21 cellular contexts compared by ENCODE assay signal in the genomic region with DNA sequence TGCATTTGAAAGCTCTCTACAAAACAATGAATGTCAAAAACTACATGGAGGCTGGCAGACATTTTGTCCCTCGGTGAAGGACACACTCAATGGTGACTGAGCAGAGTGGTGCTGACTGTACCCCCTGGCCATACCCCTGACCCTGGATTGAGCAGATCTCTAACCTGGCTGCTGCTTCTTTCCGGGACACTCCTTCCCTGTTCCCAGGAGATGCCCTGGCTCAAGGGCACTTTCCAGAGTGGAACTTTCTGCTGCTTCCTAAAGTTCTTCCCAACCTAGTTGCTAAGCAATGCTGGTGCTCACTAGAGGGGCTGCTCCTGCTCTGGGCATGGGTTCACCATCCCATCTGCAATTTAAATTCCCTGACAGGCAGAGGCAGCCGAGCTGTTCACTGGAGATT.
DNase-seq lines count a peak whose midpoint lies in the region; FAIRE-seq and TF ChIP-seq lines count a peak whose summit lies in the region.
"Had no signal": no experiment of that assay in that cellular context is flagged by ENCODE, and none has a peak within 500 bp of the region (broad histone marks: within the 10 kb centered on the region; RNA-seq: fewer than 3 reads in every experiment).

No MANE protein-coding gene starts in this region.

- no peak for TF ChIP-seq CTCF in astrocyte (IDR thresholded peaks at IDR 0.05; ENCODE audit: insufficient read depth, low read depth, low read length)
- TF ChIP-seq CTCF in osteocyte (IDR thresholded peaks at IDR 0.05): no peak
- no peak for TF ChIP-seq CTCF in ascending aorta (IDR thresholded peaks at IDR 0.05)

- H3K4me3 Mint-ChIP-seq in astrocyte (ENCODE audit: unreplicated experiment) (no peak overlapping the region), osteocyte (ENCODE audit: unreplicated experiment) (no peak overlapping the region)
- H3K4me3 Mint-ChIP-seq: CD4-positive, alpha-beta T cell; CD8-positive, alpha-beta T cell had no signal

- DNase-seq in astrocyte (ENCODE audit: low read depth) (no peak), islet precursor cell (peak; percentile 32), osteocyte (ENCODE audit: extremely low spot score, unreplicated experiment) (peak; percentile 51), activated gamma-delta T cell treated with Interleukin-2 at 50 U/mL for 16 hours (no peak), ascending aorta (ENCODE audit: low spot score in 2 of 2) (no peak), NCI-H1105 (lab: John Stamatoyannopoulos, UW) (no peak)
- DNase-seq: 8988T; ACHN; Caco-2; Calu3; CD4-positive, alpha-beta T cell; CD8-positive, alpha-beta T cell; DMS79 treated with DMSO at 0.1 percent for 48 hours; GF-D8 had no signal

- no peak overlapping the region for H2AFZ ChIP-seq in astrocyte (ENCODE audit: low read depth, low read length)

- no peak overlapping the region for H3K27ac ChIP-seq in astrocyte (ENCODE audit: low read depth, low read length)
- no peak overlapping the region for H3K27ac ChIP-seq in ascending aorta
- H3K27ac ChIP-seq: BLaER1 treated with 17β-estradiol and CSF1 and Interleukin-3, amounts not matched to agents 10 nM and 100 nM; C4-2B had no signal

- FAIRE-seq in astrocyte (lab: Jason Lieb, UNC): no peak
- FAIRE-seq: A204.1, D721Med, G401.6, GM12891, GM19239 had no signal

- H3K27me3 ChIP-seq in astrocyte (ENCODE audit: insufficient read depth, low read length) (peaks cover 12% of the 10 kb centered on the region), ascending aorta (no peaks in the 10 kb centered on the region)

- peak overlapping the region; percentile 27 for H3K27ac Mint-ChIP-seq in astrocyte (ENCODE audit: unreplicated experiment)
- H3K27ac Mint-ChIP-seq in osteocyte (ENCODE audit: unreplicated experiment): no peak overlapping the region
- H3K27ac Mint-ChIP-seq: CD4-positive, alpha-beta T cell; CD8-positive, alpha-beta T cell had no signal

- H3K4me1 Mint-ChIP-seq in astrocyte (ENCODE audit: low read depth, unreplicated experiment) (no peaks in the 10 kb centered on the region), osteocyte (ENCODE audit: unreplicated experiment) (peaks cover 4% of the 10 kb centered on the region)

- H3K4me2 ChIP-seq in astrocyte (ENCODE audit: low read length): no peak overlapping the region
- H3K4me2 ChIP-seq: BLaER1 treated with 17β-estradiol and CSF1 and Interleukin-3, amounts not matched to agents 10 nM and 100 nM had no signal

- H3K27me3 Mint-ChIP-seq in astrocyte (ENCODE audit: low read depth, unreplicated experiment) (peaks cover 70% of the 10 kb centered on the region), osteocyte (ENCODE audit: unreplicated experiment) (peaks cover 12% of the 10 kb centered on the region)

- no peaks in the 10 kb centered on the region for H3K4me1 ChIP-seq in astrocyte (ENCODE audit: insufficient read depth, low read length)
- peaks cover 0 to 5% of the 10 kb centered on the region in 2 donors for H3K4me1 ChIP-seq in ascending aorta

- H3K36me3 Mint-ChIP-seq in astrocyte (ENCODE audit: low read depth, unreplicated experiment): no peaks in the 10 kb centered on the region
- H3K36me3 Mint-ChIP-seq in osteocyte (ENCODE audit: unreplicated experiment): no peaks in the 10 kb centered on the region
- H3K36me3 Mint-ChIP-seq: CD8-positive, alpha-beta T cell had no signal

- H4K20me1 ChIP-seq in astrocyte (ENCODE audit: insufficient read depth, low read length): no peaks in the 10 kb centered on the region
- H4K20me1 ChIP-seq: BLaER1 treated with 17β-estradiol and CSF1 and Interleukin-3, amounts not matched to agents 10 nM and 100 nM had no signal

- no peaks in the 10 kb centered on the region for H3K9me3 ChIP-seq in astrocyte (ENCODE audit: insufficient read depth, low read depth, low read length)
- no peaks in the 10 kb centered on the region for H3K9me3 ChIP-seq in ascending aorta
- H3K9me3 ChIP-seq: Caco-2 had no signal

- intact Hi-C loops in ascending aorta (cut with DNase I): no loop called here

- H3K4me3 ChIP-seq in astrocyte (ENCODE audit: insufficient read depth, low read depth, low read length) (no peak overlapping the region), ascending aorta (no peak overlapping the region)
- H3K4me3 ChIP-seq: BLaER1 treated with 17β-estradiol and CSF1 and Interleukin-3, amounts not matched to agents 10 nM and 100 nM had no signal

- H3K36me3 ChIP-seq in astrocyte (ENCODE audit: insufficient read depth, low read length) (no peaks in the 10 kb centered on the region), ascending aorta (no peaks in the 10 kb centered on the region)
- H3K36me3 ChIP-seq: BLaER1 treated with 17β-estradiol and CSF1 and Interleukin-3, amounts not matched to agents 10 nM and 100 nM had no signal

- no peaks in the 10 kb centered on the region for H3K79me2 ChIP-seq in astrocyte (ENCODE audit: insufficient read depth, low read length)

- H3K9ac ChIP-seq in astrocyte (ENCODE audit: low read length): no peak overlapping the region
- H3K9ac ChIP-seq: BLaER1 treated with 17β-estradiol and CSF1 and Interleukin-3, amounts not matched to agents 10 nM and 100 nM had no signal

- H3K9me3 Mint-ChIP-seq in astrocyte (ENCODE audit: unreplicated experiment) (peaks cover 7% of the 10 kb centered on the region), osteocyte (ENCODE audit: unreplicated experiment) (peaks cover 7% of the 10 kb centered on the region)
- H3K9me3 Mint-ChIP-seq: CD8-positive, alpha-beta T cell had no signal

Comparison
In these comparisons a context has a peak if more than half of its experiments do, and no peak if none do; other contexts are left out.
1. DNase-seq: peak in islet precursor cell (single experiment) and osteocyte (single experiment); none in astrocyte (single experiment), activated gamma-delta T cell treated with Interleukin-2 at 50 U/mL for 16 hours (single experiment), ascending aorta (0 of 2) and NCI-H1105 (single experiment).